ENCODE assay signal across 10 cellular contexts in the genomic region with DNA sequence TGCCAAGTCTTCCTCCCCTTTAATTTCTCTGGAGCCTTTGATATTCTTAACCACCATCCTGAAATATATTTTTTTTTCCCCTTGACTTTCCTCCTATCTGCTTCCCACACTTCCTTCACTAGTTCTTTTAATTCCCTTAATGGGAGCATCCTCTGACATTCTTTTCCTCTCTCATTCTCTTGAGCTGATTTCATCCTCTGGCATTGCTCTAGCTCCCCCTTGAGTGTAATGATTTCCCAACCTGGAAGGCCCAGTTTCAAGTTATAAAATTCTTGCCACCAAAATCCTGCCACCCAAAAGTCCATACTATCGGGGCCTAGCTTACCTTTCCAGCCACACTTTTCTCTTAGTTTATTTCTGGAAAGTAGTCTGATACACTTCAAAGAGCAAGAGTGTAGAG. TPM values are rescaled to one million over a fixed set of nuclear protein-coding genes. Genes with fewer than 3 reads are reported as not detected.
DNase-seq lines count a peak whose midpoint lies in the region; ATAC-seq and TF ChIP-seq lines count a peak whose summit lies in the region.
"Had no signal": no experiment of that assay in that cellular context is flagged by ENCODE, and none has a peak within 500 bp of the region (broad histone marks: within the 10 kb centered on the region; RNA-seq: fewer than 3 reads in every experiment).

No MANE protein-coding gene starts in this region.

- POLR2A ChIA-PET in naive thymus-derived CD8-positive, alpha-beta T cell (lab: Charles Lee) = no interaction called here

- no peaks in the 10 kb centered on the region for H3K27me3 ChIP-seq in transverse colon

- in situ Hi-C loops in transverse colon (cut with MboI; ENCODE audit: low pct_ligation_motif_present in 1 of 4, low pct_unique_long_range_greater_than_20kb in 1 of 4, low sequenced_read_pairs in 3 of 4) = no loop called here

- H3K4me3 Mint-ChIP-seq in neural crest cell = no peak overlapping the region
- no peak overlapping the region for H3K4me3 Mint-ChIP-seq in naive thymus-derived CD8-positive, alpha-beta T cell
- H3K4me3 Mint-ChIP-seq: activated CD8-positive, alpha-beta T cell treated with anti-CD3 and anti-CD28 coated beads, Interleukin-2, amount 10 ng/mL, durations not matched to agents 7 days and 5 days had no signal

- DNase-seq in EH (ENCODE audit: low read depth) (peak; percentile 56), NCI-H345 treated with DMSO at 0.1 percent for 48 hours (lab: John Stamatoyannopoulos, UW; ENCODE audit: unreplicated experiment) (peak; percentile 17), epidermal melanocyte (ENCODE audit: insufficient read length, low spot score) (peak; percentile 49), neural crest cell (ENCODE audit: low read depth, low spot score) (no peak), SHP77 treated with DMSO at 0.1 percent for 48 hours (lab: John Stamatoyannopoulos, UW) (no peak), transverse colon (no peak)
- DNase-seq in naive thymus-derived CD8-positive, alpha-beta T cell = no peak
- DNase-seq: activated CD8-positive, alpha-beta T cell treated with anti-CD3 and anti-CD28 coated beads, Interleukin-2, amount 10 ng/mL, durations not matched to agents 7 days and 5 days; KG1 had no signal

- no peaks in the 10 kb centered on the region for H3K36me3 ChIP-seq in transverse colon

- TF ChIP-seq CTCF in neural crest cell (conservative IDR thresholded peaks at IDR 0.05) (peak; percentile 49), transverse colon (IDR thresholded peaks at IDR 0.05) (peak in 2 of 5 experiments; percentile 7 to 9)

- H3K4me1 ChIP-seq in transverse colon = peaks cover 0 to 10% (median 0%) of the 10 kb centered on the region in 4 donors

- no peak for TF ChIP-seq EP300 in transverse colon (IDR thresholded peaks at IDR 0.05; ENCODE audit: low read depth)

- peaks cover under 1% of the 10 kb centered on the region for H3K9me3 Mint-ChIP-seq in neural crest cell
- H3K9me3 Mint-ChIP-seq in naive thymus-derived CD8-positive, alpha-beta T cell = no peaks in the 10 kb centered on the region

- no peaks in the 10 kb centered on the region for H3K27me3 Mint-ChIP-seq in neural crest cell (ENCODE audit: low read depth)
- H3K27me3 Mint-ChIP-seq in naive thymus-derived CD8-positive, alpha-beta T cell = peaks cover 0 to 20% (median 0%) of the 10 kb centered on the region in 5 donors

- no peak overlapping the region for H3K27ac ChIP-seq in transverse colon

- no peak for TF ChIP-seq POLR2A in transverse colon (IDR thresholded peaks at IDR 0.05)

- intact Hi-C loops in transverse colon (cut with DNase I; ENCODE audit: low total_unique reads) = no loop called here

- ATAC-seq in naive thymus-derived CD8-positive, alpha-beta T cell = no peak
- ATAC-seq in HG03045 (IDR thresholded peaks at IDR 0.05; ENCODE audit: unreplicated experiment) = no peak
- ATAC-seq: activated CD8-positive, alpha-beta T cell treated with anti-CD3 and anti-CD28 coated beads, Interleukin-2, amount 10 ng/mL, durations not matched to agents 7 days and 5 days had no signal

- H3K27ac Mint-ChIP-seq in neural crest cell (ENCODE audit: unreplicated experiment) = no peak overlapping the region
- H3K27ac Mint-ChIP-seq in naive thymus-derived CD8-positive, alpha-beta T cell = no peak overlapping the region
- H3K27ac Mint-ChIP-seq: activated CD8-positive, alpha-beta T cell treated with anti-CD3 and anti-CD28 coated beads, Interleukin-2, amount 10 ng/mL, durations not matched to agents 7 days and 5 days had no signal

- H3K9me3 ChIP-seq in transverse colon = no peaks in the 10 kb centered on the region

- peaks cover 8% of the 10 kb centered on the region for H3K36me3 Mint-ChIP-seq in neural crest cell (ENCODE audit: low read depth)
- no peaks in the 10 kb centered on the region for H3K36me3 Mint-ChIP-seq in naive thymus-derived CD8-positive, alpha-beta T cell

- 66 to 67% methylated on average over 1 of the region's 1 CpG for WGBS in transverse colon (ENCODE audit: low coverage in 1 of 2), 2 donors

- no peak overlapping the region for H3K4me3 ChIP-seq in transverse colon

- peaks cover 39% of the 10 kb centered on the region for H3K4me1 Mint-ChIP-seq in neural crest cell
- H3K4me1 Mint-ChIP-seq in naive thymus-derived CD8-positive, alpha-beta T cell = no peaks in the 10 kb centered on the region

RNA-seq across cellular contexts. Expression of a gene that starts 39.5 kb away (rescaled TPM):
- not detected in 2 replicates for total RNA-seq in neural crest cell
- total RNA-seq in naive thymus-derived CD8-positive, alpha-beta T cell = not detected
- polyA plus RNA-seq in naive thymus-derived CD8-positive, alpha-beta T cell = not detected
- total RNA-seq in transverse colon = not detected
- total RNA-seq: activated CD8-positive, alpha-beta T cell treated with anti-CD3 and anti-CD28 coated beads, Interleukin-2, amount 10 ng/mL, durations not matched to agents 7 days and 5 days had no signal

Comparison
In these comparisons a context has a peak if more than half of its experiments do, and no peak if none do; other contexts are left out.
1. DNase-seq: peak in EH (single experiment), NCI-H345 treated with DMSO at 0.1 percent for 48 hours (single experiment) and epidermal melanocyte (single experiment); none in neural crest cell (single experiment), naive thymus-derived CD8-positive, alpha-beta T cell (0 of 10), SHP77 treated with DMSO at 0.1 percent for 48 hours (single experiment) and transverse colon (single experiment).